12 cellular contexts compared by ENCODE assay signal in the genomic region with DNA sequence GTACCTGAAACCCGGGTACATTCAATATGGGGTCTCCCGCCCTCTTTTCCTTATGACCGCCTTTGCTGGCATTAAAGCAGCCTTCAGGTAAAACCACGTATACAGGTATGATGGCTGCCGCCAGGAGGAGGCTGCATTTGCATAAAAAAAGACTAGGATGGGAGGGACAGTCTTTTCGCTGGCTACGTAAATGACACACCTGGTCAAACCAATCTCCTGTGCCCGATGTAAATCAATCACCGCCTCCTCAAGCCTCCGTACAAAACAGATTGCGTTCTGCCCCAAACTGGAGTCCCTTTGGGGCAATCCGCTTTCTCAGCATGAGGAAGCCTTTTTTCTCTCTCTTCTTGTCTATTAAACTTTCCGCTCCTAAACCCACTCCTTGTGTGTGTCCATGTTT. TPM values are rescaled to one million over a fixed set of nuclear protein-coding genes. Genes with fewer than 3 reads are reported as not detected.
DNase-seq lines count a peak whose midpoint lies in the region; ATAC-seq and TF ChIP-seq lines count a peak whose summit lies in the region.
"Had no signal": no experiment of that assay in that cellular context is flagged by ENCODE, and none has a peak within 500 bp of the region (broad histone marks: within the 10 kb centered on the region; RNA-seq: fewer than 3 reads in every experiment).

No MANE protein-coding gene starts in this region.

- H3K36me3 Mint-ChIP-seq in endothelial cell (ENCODE audit: low read depth, unreplicated experiment) (peaks cover 7% of the 10 kb centered on the region), mesothelial cell of epicardium (peaks cover 8% of the 10 kb centered on the region)

- H3K4me3 ChIP-seq in A673 (ENCODE audit: low read depth, low read length, poor library complexity, severe bottlenecking): no peak overlapping the region

- POLR2A ChIA-PET in A673 (lab: Charles Lee; ENCODE audit: low non-redundant PET): no interaction called here

- no peaks in the 10 kb centered on the region for H3K36me3 ChIP-seq in A673 (ENCODE audit: insufficient read depth, low read length, poor library complexity, severe bottlenecking)

- BruUV-seq in A673 (replicated peaks; lab: Mats Ljungman, UMichigan): no TSS peak

- ATAC-seq in HG02798 (IDR thresholded peaks at IDR 0.05; ENCODE audit: poor library complexity, unreplicated experiment): no peak
- ATAC-seq: activated CD8-positive, alpha-beta T cell treated with anti-CD3 and anti-CD28 coated beads, Interleukin-2, amount 10 ng/mL, durations not matched to agents 7 days and 5 days had no signal

- TF ChIP-seq CTCF in endothelial cell (IDR thresholded peaks at IDR 0.05; ENCODE audit: unreplicated experiment): no peak
- no peak for TF ChIP-seq CTCF in mesothelial cell of epicardium (IDR thresholded peaks at IDR 0.05; ENCODE audit: unreplicated experiment)
- TF ChIP-seq CTCF in A673 (conservative IDR thresholded peaks at IDR 0.05; ENCODE audit: low read depth, low read length): no peak

- peaks cover 4% of the 10 kb centered on the region for H3K4me1 Mint-ChIP-seq in endothelial cell (ENCODE audit: unreplicated experiment)
- peaks cover 12% of the 10 kb centered on the region for H3K4me1 Mint-ChIP-seq in mesothelial cell of epicardium

- peaks cover 2% of the 10 kb centered on the region for H3K27me3 Mint-ChIP-seq in endothelial cell (ENCODE audit: unreplicated experiment)
- H3K27me3 Mint-ChIP-seq in mesothelial cell of epicardium (ENCODE audit: low read depth): peaks cover 17% of the 10 kb centered on the region

- H3K27me3 ChIP-seq in A673 (replicated peaks; ENCODE audit: insufficient read depth, low read depth, low read length, poor library complexity): no peaks in the 10 kb centered on the region

- intact Hi-C loops in A673 (cut with micrococcal nuclease; ENCODE audit: unreplicated experiment): no loop called here

- DNase-seq in DMS53 treated with DMSO at 0.1 percent for 48 hours (lab: John Stamatoyannopoulos, UW; ENCODE audit: unreplicated experiment) (peak; percentile 66), NCI-H510A (lab: John Stamatoyannopoulos, UW) (peak; percentile 21), endothelial cell (ENCODE audit: low spot score) (no peak), mesothelial cell of epicardium (ENCODE audit: low spot score in 2 of 2, unreplicated experiment in 2 of 2) (no peak), A673 (ENCODE audit: low spot score) (no peak), activated gamma-delta T cell treated with Interleukin-2 at 50 U/mL for 16 hours (no peak)
- DNase-seq in activated CD4-positive, alpha-beta T cell treated with anti-CD3 and anti-CD28 coated beads for 48 hours: no peak
- DNase-seq: activated CD8-positive, alpha-beta T cell treated with anti-CD3 and anti-CD28 coated beads, Interleukin-2, amount 10 ng/mL, durations not matched to agents 7 days and 5 days; cortex of kidney; T-helper 2 cell had no signal

- H3K4me1 ChIP-seq in A673 (ENCODE audit: insufficient read depth, low read length, poor library complexity, severe bottlenecking): no peaks in the 10 kb centered on the region

- H3K4me3 Mint-ChIP-seq in endothelial cell (ENCODE audit: unreplicated experiment) (peak overlapping the region; percentile 49), mesothelial cell of epicardium (peak overlapping the region; percentile 65)
- H3K4me3 Mint-ChIP-seq: activated CD8-positive, alpha-beta T cell treated with anti-CD3 and anti-CD28 coated beads, Interleukin-2, amount 10 ng/mL, durations not matched to agents 7 days and 5 days; activated naive CD8-positive, alpha-beta T cell had no signal

- H3K9me3 Mint-ChIP-seq in endothelial cell (ENCODE audit: unreplicated experiment): peaks cover 6% of the 10 kb centered on the region
- H3K9me3 Mint-ChIP-seq in mesothelial cell of epicardium: peaks cover 19% of the 10 kb centered on the region

- H3K27ac Mint-ChIP-seq in endothelial cell (ENCODE audit: unreplicated experiment) (no peak overlapping the region), mesothelial cell of epicardium (peak overlapping the region; percentile 30)
- H3K27ac Mint-ChIP-seq: activated CD8-positive, alpha-beta T cell treated with anti-CD3 and anti-CD28 coated beads, Interleukin-2, amount 10 ng/mL, durations not matched to agents 7 days and 5 days; activated naive CD8-positive, alpha-beta T cell had no signal

- CTCF ChIA-PET in A673 (lab: Charles Lee): no interaction called here

- H3K27ac ChIP-seq in A673 (ENCODE audit: low read depth, low read length, poor library complexity, severe bottlenecking): no peak overlapping the region

- peaks cover 5% of the 10 kb centered on the region for H3K9me3 ChIP-seq in A673 (ENCODE audit: low read depth, low read length, poor library complexity, severe bottlenecking)

RNA-seq across cellular contexts. Expression of a gene that starts 8.1 kb away (rescaled TPM):
- total RNA-seq in endothelial cell (ENCODE audit: unreplicated experiment) (1.4 TPM), mesothelial cell of epicardium (2.4 to 3.2 TPM (median 2.4 TPM) in 3 replicates), A673 (2021) (3.4 and 4.9 TPM in 2 replicates)

RNA-seq across cellular contexts. Expression of a gene that starts 15.2 kb away (rescaled TPM):
- 90.8 TPM for total RNA-seq in endothelial cell (ENCODE audit: unreplicated experiment)
- 46.2 to 50.9 TPM (median 46.4 TPM) in 3 replicates for total RNA-seq in mesothelial cell of epicardium
- total RNA-seq in A673 (2021): 37.0 and 39.1 TPM in 2 replicates

Comparison
In these comparisons a context has a peak if more than half of its experiments do, and no peak if none do; other contexts are left out.
1. DNase-seq: peak in DMS53 treated with DMSO at 0.1 percent for 48 hours (single experiment) and NCI-H510A (single experiment); none in endothelial cell (single experiment), mesothelial cell of epicardium (0 of 2), activated CD4-positive, alpha-beta T cell treated with anti-CD3 and anti-CD28 coated beads for 48 hours (single experiment), A673 (single experiment) and activated gamma-delta T cell treated with Interleukin-2 at 50 U/mL for 16 hours (single experiment).